8 cellular contexts compared by ENCODE assay signal in the genomic region with DNA sequence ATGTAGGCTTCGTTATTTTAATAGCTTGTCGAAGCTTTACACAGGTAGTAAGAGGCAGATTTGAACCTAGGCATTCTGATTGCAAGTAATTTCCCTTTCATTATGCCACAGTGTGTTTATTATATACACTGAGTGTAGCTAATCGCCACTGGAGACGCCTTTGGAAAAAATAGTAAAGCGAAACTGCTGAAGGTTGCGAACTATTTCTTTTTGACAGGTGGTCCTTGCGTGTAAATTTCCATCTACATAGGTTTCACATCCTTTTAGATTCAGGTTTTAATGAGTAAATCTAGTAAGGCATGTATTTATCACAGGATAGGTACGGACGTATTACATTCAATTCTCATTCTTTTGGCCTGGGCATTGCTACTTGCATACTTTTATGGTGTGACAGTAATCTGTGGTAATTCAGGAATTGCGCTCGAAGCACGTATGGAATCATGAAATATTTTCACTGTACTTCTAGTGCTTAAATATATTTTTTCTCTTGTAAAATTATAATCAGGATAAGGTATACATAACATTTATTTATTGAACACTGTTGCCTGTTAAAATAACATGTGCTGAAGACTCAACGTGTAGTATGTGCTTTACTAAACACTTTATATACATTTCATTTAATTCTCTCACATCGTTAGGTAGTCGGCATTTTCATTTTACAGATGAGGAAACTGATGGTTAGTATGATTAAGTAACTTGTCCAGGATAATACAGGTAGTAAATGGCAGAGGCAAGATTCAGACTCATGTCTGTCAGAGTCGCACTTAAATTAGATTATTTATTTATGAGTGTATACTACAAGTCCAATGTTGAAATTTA. TPM values are rescaled to one million over a fixed set of nuclear protein-coding genes. Genes with fewer than 3 reads are reported as not detected.
A peak's percentile ranks its signal among the peaks of the same experiment; 100 is the strongest.
DNase-seq lines count a peak whose midpoint lies in the region; ATAC-seq and FAIRE-seq lines count a peak whose summit lies in the region.

No MANE protein-coding gene starts in this region.

- H3K27ac Mint-ChIP-seq in activated T-cell treated with anti-CD3 and anti-CD28 coated beads, Interleukin-2, amount 50 U/mL, for 24 hours: peak overlapping the region; percentile 99
- H3K27ac Mint-ChIP-seq in activated CD4-positive, alpha-beta memory T cell treated with anti-CD3 and anti-CD28 coated beads for 36 hours: peak overlapping the region; percentile 99
- H3K27ac Mint-ChIP-seq in stimulated activated naive B cell treated with anti-CD40 and anti-IgM and Interleukin-4, amounts not matched to agents 10 μg/mL and 1 μg/mL and 100 μg/mL, for 72 hours: peak overlapping the region; percentile 99

- H3K36me3 ChIP-seq in KOPT-K1 (ENCODE audit: insufficient read depth, low read length): peaks cover 7% of the 10 kb centered on the region; the same call in 1 of the 2 replicates

- peaks cover 6% of the 10 kb centered on the region for H3K4me1 ChIP-seq in right cardiac atrium (ENCODE audit: control insufficient read depth, insufficient read depth, low read length)

- H3K27me3 Mint-ChIP-seq in activated T-cell treated with anti-CD3 and anti-CD28 coated beads, Interleukin-2, amount 50 U/mL, for 24 hours: no peaks in the 10 kb centered on the region
- H3K27me3 Mint-ChIP-seq in activated CD4-positive, alpha-beta memory T cell treated with anti-CD3 and anti-CD28 coated beads for 36 hours: no peaks in the 10 kb centered on the region
- no peaks in the 10 kb centered on the region for H3K27me3 Mint-ChIP-seq in stimulated activated naive B cell treated with anti-CD40 and anti-IgM and Interleukin-4, amounts not matched to agents 10 μg/mL and 1 μg/mL and 100 μg/mL, for 72 hours

- ATAC-seq in right cardiac atrium (no peak), HG02642 (IDR thresholded peaks at IDR 0.05; ENCODE audit: poor library complexity, unreplicated experiment) (no peak)
- ATAC-seq in stimulated activated naive B cell treated with anti-CD40 and anti-IgM and Interleukin-4, amounts not matched to agents 10 μg/mL and 1 μg/mL and 100 μg/mL, for 72 hours (replicated peaks): peak; percentile 33

- H3K9me3 Mint-ChIP-seq in activated T-cell treated with anti-CD3 and anti-CD28 coated beads, Interleukin-2, amount 50 U/mL, for 24 hours: no peaks in the 10 kb centered on the region
- no peaks in the 10 kb centered on the region for H3K9me3 Mint-ChIP-seq in activated CD4-positive, alpha-beta memory T cell treated with anti-CD3 and anti-CD28 coated beads for 36 hours
- no peaks in the 10 kb centered on the region for H3K9me3 Mint-ChIP-seq in stimulated activated naive B cell treated with anti-CD40 and anti-IgM and Interleukin-4, amounts not matched to agents 10 μg/mL and 1 μg/mL and 100 μg/mL, for 72 hours

- peaks cover 53% of the 10 kb centered on the region for H3K4me1 Mint-ChIP-seq in activated T-cell treated with anti-CD3 and anti-CD28 coated beads, Interleukin-2, amount 50 U/mL, for 24 hours (ENCODE audit: low read depth)
- H3K4me1 Mint-ChIP-seq in activated CD4-positive, alpha-beta memory T cell treated with anti-CD3 and anti-CD28 coated beads for 36 hours (ENCODE audit: low read depth): peaks cover 46% of the 10 kb centered on the region
- H3K4me1 Mint-ChIP-seq in stimulated activated naive B cell treated with anti-CD40 and anti-IgM and Interleukin-4, amounts not matched to agents 10 μg/mL and 1 μg/mL and 100 μg/mL, for 72 hours: peaks cover 19 to 37% of the 10 kb centered on the region in 2 donors

- peak overlapping the region; percentile 99 for H3K4me3 ChIP-seq in right cardiac atrium (ENCODE audit: low read length)

- H3K27ac ChIP-seq in KOPT-K1 (ENCODE audit: low read depth, low read length, poor library complexity, severe bottlenecking): peak overlapping the region; percentile 86
- H3K27ac ChIP-seq in right cardiac atrium (ENCODE audit: low read length): no peak overlapping the region

- H3K9me3 ChIP-seq in KOPT-K1 (ENCODE audit: insufficient read depth, low read length, poor library complexity, severe bottlenecking): no peaks in the 10 kb centered on the region
- peaks cover 1% of the 10 kb centered on the region for H3K9me3 ChIP-seq in right cardiac atrium (ENCODE audit: control insufficient read depth, low read length)

- 23% methylated on average over 16 of the region's 16 CpGs for WGBS in right cardiac atrium

- intact Hi-C loops in activated CD4-positive, alpha-beta memory T cell treated with anti-CD3 and anti-CD28 coated beads for 36 hours (cut with micrococcal nuclease): loop anchor here (1.0 to 2.0 kb wide), 2 partner anchors 64 to 96 kb away; no protein-coding TSS in a partner anchor
- intact Hi-C loops in right cardiac atrium (cut with DNase I): no loop called here

- CTCF ChIA-PET in activated CD4-positive, alpha-beta memory T cell treated with anti-CD3 and anti-CD28 coated beads for 36 hours (lab: Charles Lee): interaction anchor here (1.0 to 1.5 kb wide), 5 partner anchors 9 to 279 kb away, joined by 3 to 8 read pairs (median 3); no protein-coding TSS in a partner anchor

- POLR2A ChIA-PET in activated CD4-positive, alpha-beta memory T cell treated with anti-CD3 and anti-CD28 coated beads for 36 hours (lab: Charles Lee): interaction anchor here (1.0 to 3.2 kb wide), 4 partner anchors 9 to 105 kb away, joined by 4 to 36 read pairs (median 6); a partner anchor contains a TSS

- H3K36me3 Mint-ChIP-seq in activated T-cell treated with anti-CD3 and anti-CD28 coated beads, Interleukin-2, amount 50 U/mL, for 24 hours (ENCODE audit: low read depth): peaks cover 44% of the 10 kb centered on the region
- H3K36me3 Mint-ChIP-seq in activated CD4-positive, alpha-beta memory T cell treated with anti-CD3 and anti-CD28 coated beads for 36 hours: peaks cover 4% of the 10 kb centered on the region
- peaks cover 3 to 13% of the 10 kb centered on the region in 2 donors for H3K36me3 Mint-ChIP-seq in stimulated activated naive B cell treated with anti-CD40 and anti-IgM and Interleukin-4, amounts not matched to agents 10 μg/mL and 1 μg/mL and 100 μg/mL, for 72 hours

- H3K4me3 Mint-ChIP-seq in activated T-cell treated with anti-CD3 and anti-CD28 coated beads, Interleukin-2, amount 50 U/mL, for 24 hours: peak overlapping the region; percentile 99
- H3K4me3 Mint-ChIP-seq in activated CD4-positive, alpha-beta memory T cell treated with anti-CD3 and anti-CD28 coated beads for 36 hours: peak overlapping the region; percentile 99
- peak overlapping the region; percentile 94 to 98 for H3K4me3 Mint-ChIP-seq in stimulated activated naive B cell treated with anti-CD40 and anti-IgM and Interleukin-4, amounts not matched to agents 10 μg/mL and 1 μg/mL and 100 μg/mL, for 72 hours

- FAIRE-seq in GM19239 (lab: Jason Lieb, UNC): no peak

- no peaks in the 10 kb centered on the region for H3K27me3 ChIP-seq in right cardiac atrium (ENCODE audit: control insufficient read depth, insufficient read depth)

- DNase-seq in activated T-cell treated with anti-CD3 and anti-CD28 coated beads, Interleukin-2, amount 50 U/mL, for 24 hours: no peak
- no peak for DNase-seq in activated T-cell treated with anti-CD3 and anti-CD28 coated beads, Interleukin-2, amount 50 U/mL, for 48 hours
- peak; percentile 42 for DNase-seq in activated CD4-positive, alpha-beta memory T cell treated with anti-CD3 and anti-CD28 coated beads for 36 hours
- no peak for DNase-seq in right cardiac atrium
- DNase-seq in stimulated activated naive B cell treated with anti-CD40 and anti-IgM and Interleukin-4, amounts not matched to agents 10 μg/mL and 1 μg/mL and 100 μg/mL, for 72 hours: peak; percentile 36
- DNase-seq in GM19239 (ENCODE audit: insufficient read length, low spot score): no peak

RNA-seq across cellular contexts. Expression of a gene that starts 1.8 kb away (rescaled TPM):
- 100 to 1,000 TPM; 103 to 108 TPM for total RNA-seq in activated CD4-positive, alpha-beta memory T cell treated with anti-CD3 and anti-CD28 coated beads for 36 hours
- total RNA-seq in right cardiac atrium: 100 to 1,000 TPM; 168 to 186 (median 183) TPM
- polyA plus RNA-seq in right cardiac atrium: 75.7 TPM

RNA-seq across cellular contexts. Expression of a gene that starts 47.6 kb away (rescaled TPM):
- 1 to 10 TPM; 1.2 to 1.3 TPM for total RNA-seq in activated CD4-positive, alpha-beta memory T cell treated with anti-CD3 and anti-CD28 coated beads for 36 hours
- 10 to 100 TPM; 30.2 to 55.3 (median 49.5) TPM for total RNA-seq in right cardiac atrium
- 39.9 TPM for polyA plus RNA-seq in right cardiac atrium

Comparison
In these comparisons a context has a peak if more than half of its experiments do, and no peak if none do; other contexts are left out.
1. DNase-seq: peak in activated CD4-positive, alpha-beta memory T cell treated with anti-CD3 and anti-CD28 coated beads for 36 hours (single experiment) and stimulated activated naive B cell treated with anti-CD40 and anti-IgM and Interleukin-4, amounts not matched to agents 10 μg/mL and 1 μg/mL and 100 μg/mL, for 72 hours (single experiment); none in activated T-cell treated with anti-CD3 and anti-CD28 coated beads, Interleukin-2, amount 50 U/mL, for 24 hours (single experiment), activated T-cell treated with anti-CD3 and anti-CD28 coated beads, Interleukin-2, amount 50 U/mL, for 48 hours (0 of 2), right cardiac atrium (0 of 3) and GM19239 (single experiment).
2. ATAC-seq: peak in stimulated activated naive B cell treated with anti-CD40 and anti-IgM and Interleukin-4, amounts not matched to agents 10 μg/mL and 1 μg/mL and 100 μg/mL, for 72 hours (2 of 2); none in right cardiac atrium (0 of 2) and HG02642 (single experiment).
3. RNA of a gene that starts 47.6 kb away (total RNA-seq): 30.2 to 55.3 TPM in right cardiac atrium; 1.2 to 1.3 TPM in activated CD4-positive, alpha-beta memory T cell treated with anti-CD3 and anti-CD28 coated beads for 36 hours; every median in the first group is over 10 times any median in the second.
4. Peak in every context shown above with its lines, with median percentiles within 50 percentile points of each other: H3K27ac Mint-ChIP-seq and H3K4me3 Mint-ChIP-seq.